ENCODE assay signal across 8 cellular contexts in the genomic region with DNA sequence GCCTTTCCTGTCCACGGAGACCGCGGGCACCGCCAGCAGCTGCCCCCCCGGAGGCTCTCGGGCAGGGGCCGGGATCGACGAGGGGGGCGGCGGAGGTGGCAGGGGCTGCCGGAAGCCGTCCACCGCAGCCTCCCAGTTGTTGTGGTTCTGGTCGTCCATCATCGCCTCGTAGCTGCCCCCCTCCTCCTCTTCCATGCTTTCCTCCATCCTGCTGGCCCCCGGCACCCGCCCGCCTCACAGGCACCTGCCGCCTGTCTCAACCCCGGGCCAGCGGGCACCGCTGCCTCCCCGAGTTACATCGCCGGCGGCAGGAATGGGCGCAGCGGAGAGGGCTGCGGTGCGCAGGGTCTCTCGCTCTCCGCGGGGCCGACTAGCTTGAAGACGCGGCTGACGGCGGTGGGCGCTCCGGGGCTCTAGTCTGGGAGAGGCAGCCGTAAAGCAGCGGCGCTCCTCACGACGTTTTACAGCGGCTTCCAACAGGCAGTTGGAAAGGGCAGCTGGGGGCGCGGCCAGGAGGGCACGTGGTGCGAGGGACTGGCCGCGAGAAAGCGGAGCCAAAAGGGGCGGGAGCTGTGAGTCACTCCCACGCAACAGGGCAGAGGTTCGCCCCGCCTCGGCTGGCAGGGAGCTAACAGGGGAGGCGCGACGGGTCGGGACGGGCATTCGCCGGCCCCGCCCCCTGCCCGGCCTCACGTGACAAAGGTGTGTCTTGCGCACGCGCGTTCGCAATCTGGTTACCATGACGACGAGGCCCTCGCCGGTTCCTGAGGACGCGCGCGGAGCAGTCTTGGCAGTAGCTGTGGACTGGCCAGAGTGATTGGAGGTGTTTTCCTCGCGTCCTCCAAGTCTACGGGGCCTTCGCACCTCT. TPM values are rescaled to one million over a fixed set of nuclear protein-coding genes. Genes with fewer than 3 reads are reported as not detected.
A peak's percentile ranks its signal among the peaks of the same experiment; 100 is the strongest.
DNase-seq lines count a peak whose midpoint lies in the region; ATAC-seq and TF ChIP-seq lines count a peak whose summit lies in the region.

Gene CACUL1 (minus strand): TSS at position 415 of the 868 bp plus-strand sequence. CDS start 208 bp downstream, at position 207.

- POLR2A ChIA-PET in Panc1 (lab: Charles Lee) = interaction anchor here (0.5 to 1.2 kb wide), 5 partner anchors 15 to 321 kb away, joined by 3 to 8 read pairs (median 4); no protein-coding TSS in a partner anchor

- H3K4me1 ChIP-seq in Panc1 (ENCODE audit: control insufficient read depth, insufficient read depth, low read length) (peaks cover 15% of the 10 kb centered on the region), muscle layer of colon (ENCODE audit: insufficient read depth, low read length) (peaks cover 26% of the 10 kb centered on the region)

- CTCF ChIA-PET in Panc1 (lab: Charles Lee) = interaction anchor here (0.5 to 0.7 kb wide), 2 partner anchors 16 to 96 kb away, joined by 3 read pairs; no protein-coding TSS in a partner anchor

- peak within 1 kb of the TSS; percentile 65 for H3K9ac ChIP-seq in muscle layer of colon (ENCODE audit: low read length)

- peak; percentile 100 for DNase-seq in DMS53 (lab: John Stamatoyannopoulos, UW)
- DNase-seq in KG1 (lab: John Stamatoyannopoulos, UW) = peak; percentile 98
- peak; percentile 95 for DNase-seq in Panc1 (ENCODE audit: low read depth, low spot score)
- peak; percentile 99 for DNase-seq in activated T-cell treated with anti-CD3 and anti-CD28 coated beads, Interleukin-2, amount 50 U/mL, for 4 hours
- peak; percentile 97 for DNase-seq in stimulated activated CD8-positive, alpha-beta memory T cell treated with anti-CD3 and anti-CD28 coated beads, Interleukin-7, amount 100 ng/mL, for 24 hours (ENCODE audit: low read depth)

- no peak for TF ChIP-seq CTCF in Panc1 (IDR thresholded peaks at IDR 0.05)

- H3K4me1 Mint-ChIP-seq in activated T-cell treated with anti-CD3 and anti-CD28 coated beads, Interleukin-2, amount 50 U/mL, for 4 hours (ENCODE audit: low read depth) = peaks cover 31% of the 10 kb centered on the region

- no peaks in the 10 kb centered on the region for H3K27me3 Mint-ChIP-seq in activated T-cell treated with anti-CD3 and anti-CD28 coated beads, Interleukin-2, amount 50 U/mL, for 4 hours (ENCODE audit: low read depth)

- in situ Hi-C loops in Panc1 (cut with HindIII; ENCODE audit: low pct_unique_long_range_greater_than_20kb, low sequenced_read_pairs) = no loop called here

- H3K27ac ChIP-seq in Panc1 (ENCODE audit: low read length) (peak within 1 kb of the TSS; percentile 73), muscle layer of colon (ENCODE audit: low read depth, low read length) (peak within 1 kb of the TSS; percentile 86)

- H3K27me3 ChIP-seq in Panc1 (ENCODE audit: control insufficient read depth, insufficient read depth, low read length) (no peaks in the 10 kb centered on the region), muscle layer of colon (ENCODE audit: control insufficient read depth in 1 of 2, insufficient read depth in 2 of 2, low read length in 2 of 2) (no peaks in the 10 kb centered on the region)

- BruUV-seq in Panc1 (replicated peaks; lab: Mats Ljungman, UMichigan) = no TSS peak

- H3K9me3 ChIP-seq in Panc1 (ENCODE audit: control insufficient read depth, insufficient read depth, low read depth, low read length) (no peaks in the 10 kb centered on the region), muscle layer of colon (ENCODE audit: low read length) (no peaks in the 10 kb centered on the region)

- intact Hi-C loops in Panc1 (cut with micrococcal nuclease; ENCODE audit: unreplicated experiment) = loop anchor here (5.0 kb wide), 1 partner anchor 278 kb away; no protein-coding TSS in a partner anchor

- ATAC-seq in GM21723 (IDR thresholded peaks at IDR 0.05; ENCODE audit: unreplicated experiment) (peak; percentile 94), Panc1 (peak; percentile 98), esophagus mucosa (peak; percentile 100)
- peak; percentile 97 for ATAC-seq in activated T-cell treated with anti-CD3 and anti-CD28 coated beads, Interleukin-2, amount 50 U/mL, for 4 hours

- H3K36me3 Mint-ChIP-seq in activated T-cell treated with anti-CD3 and anti-CD28 coated beads, Interleukin-2, amount 50 U/mL, for 4 hours (ENCODE audit: insufficient read depth) = no peaks in the 10 kb centered on the region

- H3K36me3 ChIP-seq in Panc1 (ENCODE audit: control insufficient read depth, insufficient read depth, low read length) (peaks cover 3% of the 10 kb centered on the region; the same call in 1 of the 2 replicates), muscle layer of colon (ENCODE audit: insufficient read depth, low read length) (no peaks in the 10 kb centered on the region)

- H3K4me3 Mint-ChIP-seq in activated T-cell treated with anti-CD3 and anti-CD28 coated beads, Interleukin-2, amount 50 U/mL, for 4 hours = peak within 1 kb of the TSS; percentile 93

- H3K4me3 ChIP-seq in Panc1 (ENCODE audit: low read depth in 2 of 2, low read length in 2 of 2) (peak within 1 kb of the TSS; percentile 88), muscle layer of colon (ENCODE audit: low read depth in 1 of 2, low read length in 2 of 2) (peak within 1 kb of the TSS; percentile 81 to 99)

- no peaks in the 10 kb centered on the region for H3K9me3 Mint-ChIP-seq in activated T-cell treated with anti-CD3 and anti-CD28 coated beads, Interleukin-2, amount 50 U/mL, for 4 hours

RNA-seq across cellular contexts. Expression of gene CACUL1, which starts in this region (rescaled TPM):
- 44.1 TPM for total RNA-seq in Panc1 (2021; ENCODE audit: unreplicated experiment)
- polyA plus RNA-seq in Panc1 (2012; ENCODE audit: insufficient read length) = 12.1 TPM
- 10 to 100 TPM; 31.2 to 33.5 (median 31.8) TPM for total RNA-seq in activated T-cell treated with anti-CD3 and anti-CD28 coated beads, Interleukin-2, amount 50 U/mL, for 4 hours
- total RNA-seq in esophagus mucosa = 28.5 TPM

Comparison
In these comparisons a context has a peak if more than half of its experiments do, and no peak if none do; other contexts are left out.
1. Peak in every context shown above with its lines: DNase-seq, ATAC-seq, H3K4me3 ChIP-seq and H3K27ac ChIP-seq.